Comparison of ENCODE assay signal across 1 cellular context in the genomic region with DNA sequence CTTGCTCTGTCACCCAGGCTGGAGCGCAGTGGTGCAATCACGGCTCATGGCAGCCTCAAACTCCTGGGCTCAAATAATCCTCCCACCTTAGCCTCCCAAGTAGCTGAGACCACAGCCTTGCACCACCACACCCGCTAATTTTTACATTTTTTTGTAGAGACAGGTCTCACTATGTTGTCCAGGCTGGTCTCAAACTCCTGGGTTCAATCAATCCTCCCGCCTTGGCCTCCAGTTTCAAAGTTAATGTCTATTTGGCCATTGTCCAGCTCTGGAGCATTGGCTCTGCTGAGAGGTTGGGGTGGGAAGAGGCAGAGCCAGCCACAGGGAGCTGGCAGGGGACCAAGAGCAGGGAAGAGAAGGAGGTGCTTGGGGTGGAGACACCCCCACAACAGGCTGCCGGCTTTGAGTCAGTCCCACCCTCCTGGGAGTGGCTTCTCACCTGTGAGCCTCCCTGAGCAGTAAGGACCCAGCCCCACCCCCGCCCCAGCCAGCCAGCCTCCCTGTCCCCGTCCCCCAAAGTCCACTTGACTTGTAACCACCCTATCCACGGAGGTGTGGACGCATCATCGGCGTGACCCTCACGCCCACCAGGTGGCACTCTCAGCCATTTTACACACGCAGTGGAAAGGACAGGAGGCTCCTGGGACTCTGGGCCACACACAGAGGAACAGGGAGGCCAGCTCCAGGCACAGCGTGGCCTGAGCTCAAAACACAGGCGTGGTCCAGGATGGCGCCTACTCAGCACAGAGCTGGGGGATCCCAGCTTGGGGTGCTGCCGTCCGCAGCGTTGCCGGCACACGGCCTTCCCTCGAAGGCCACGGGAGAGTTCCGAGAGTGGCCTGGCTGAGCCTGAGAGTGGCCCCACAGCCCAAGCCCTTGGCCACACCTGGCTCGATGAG.
TF ChIP-seq lines count a peak whose summit lies in the region.

No MANE protein-coding gene starts in this region.

TF ChIP-seq in K562, 482 proteins besides CTCF, POLR2A, EP300 and RAD21 (continues in another document):
- peak; percentile 18 for TF ChIP-seq ZFP36 (IDR thresholded peaks at IDR 0.05; ENCODE audit: low read depth, low read length, partially characterized antibody)
- peak in 1 of 2 experiments; percentile 43; a peak in 1 of 4 replicates for TF ChIP-seq MAZ (CRISPR knock-in tag; conservative IDR thresholded peaks at IDR 0.05 in 1 of 2, IDR thresholded peaks at IDR 0.05 in 1 of 2)
- no peak for TF ChIP-seq ZNF76 (CRISPR knock-in tag; IDR thresholded peaks at IDR 0.05; ENCODE audit: borderline replicate concordance)
- no peak for TF ChIP-seq ATF1 (CRISPR knock-in tag; IDR thresholded peaks at IDR 0.05)
- TF ChIP-seq ATF1 (tag; IDR thresholded peaks at IDR 0.05) = 0 out of 2 replicates have a peak, but pooled peaks have one; percentile 27
- TF ChIP-seq, protein P1, sequence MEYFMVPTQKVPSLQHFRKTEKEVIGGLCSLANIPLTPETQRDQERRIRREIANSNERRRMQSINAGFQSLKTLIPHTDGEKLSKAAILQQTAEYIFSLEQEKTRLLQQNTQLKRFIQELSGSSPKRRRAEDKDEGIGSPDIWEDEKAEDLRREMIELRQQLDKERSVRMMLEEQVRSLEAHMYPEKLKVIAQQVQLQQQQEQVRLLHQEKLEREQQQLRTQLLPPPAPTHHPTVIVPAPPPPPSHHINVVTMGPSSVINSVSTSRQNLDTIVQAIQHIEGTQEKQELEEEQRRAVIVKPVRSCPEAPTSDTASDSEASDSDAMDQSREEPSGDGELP (CRISPR knock-in tag; IDR thresholded peaks at IDR 0.05; ENCODE audit: borderline replicate concordance) = peak; percentile 31; the same call in 1 of the 2 replicates
- TF ChIP-seq, protein P2, sequence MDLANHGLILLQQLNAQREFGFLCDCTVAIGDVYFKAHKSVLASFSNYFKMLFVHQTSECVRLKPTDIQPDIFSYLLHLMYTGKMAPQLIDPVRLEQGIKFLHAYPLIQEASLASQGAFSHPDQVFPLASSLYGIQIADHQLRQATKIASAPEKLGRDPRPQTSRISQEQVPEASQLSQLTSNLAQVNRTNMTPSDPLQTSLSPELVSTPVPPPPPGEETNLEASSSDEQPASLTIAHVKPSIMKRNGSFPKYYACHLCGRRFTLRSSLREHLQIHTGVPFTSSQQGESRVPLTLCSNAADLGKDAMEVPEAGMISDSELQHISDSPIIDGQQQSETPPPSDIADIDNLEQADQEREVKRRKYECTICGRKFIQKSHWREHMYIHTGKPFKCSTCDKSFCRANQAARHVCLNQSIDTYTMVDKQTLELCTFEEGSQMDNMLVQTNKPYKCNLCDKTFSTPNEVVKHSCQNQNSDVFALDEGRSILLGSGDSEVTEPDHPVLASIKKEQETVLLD (IDR thresholded peaks at IDR 0.05) = 0 out of 2 replicates have a peak, but pooled peaks have one; percentile 37
- TF ChIP-seq TEAD1 (CRISPR knock-in tag; IDR thresholded peaks at IDR 0.05) = peak in 1 of 2 experiments; percentile 24; a peak in 1 of 4 replicates
- no peak for TF ChIP-seq SREBF2 (CRISPR knock-in tag; IDR thresholded peaks at IDR 0.05)
- TF ChIP-seq JUND (IDR thresholded peaks at IDR 0.05; ENCODE audit: borderline replicate concordance, low read depth, low read length) = peak; percentile 40; the same call in 1 of the 2 replicates
- no peak; the same call in 2 of the 3 replicates for TF ChIP-seq JUND (tag; IDR thresholded peaks at IDR 0.05; ENCODE audit: borderline replicate concordance, low read depth, low read length)
- TF ChIP-seq SMC3 (conservative IDR thresholded peaks at IDR 0.05; ENCODE audit: insufficient read depth, low read depth, low read length) = peak; percentile 90
- TF ChIP-seq IFI16 (CRISPR knock-in tag; IDR thresholded peaks at IDR 0.05) = no peak
- TF ChIP-seq, protein P3, sequence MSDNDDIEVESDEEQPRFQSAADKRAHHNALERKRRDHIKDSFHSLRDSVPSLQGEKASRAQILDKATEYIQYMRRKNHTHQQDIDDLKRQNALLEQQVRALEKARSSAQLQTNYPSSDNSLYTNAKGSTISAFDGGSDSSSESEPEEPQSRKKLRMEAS (CRISPR knock-in tag; IDR thresholded peaks at IDR 0.05) = peak; percentile 56; the same call in 1 of the 2 replicates
- no peak for TF ChIP-seq ZZZ3 (IDR thresholded peaks at IDR 0.05)
- peak; percentile 87 for TF ChIP-seq NFIC (IDR thresholded peaks at IDR 0.05)
- peak; percentile 65 for TF ChIP-seq ZNF121 (CRISPR knock-in tag; conservative IDR thresholded peaks at IDR 0.05)
- TF ChIP-seq RB1 (IDR thresholded peaks at IDR 0.05; ENCODE audit: low read depth) = peak; percentile 53; the same call in 1 of the 2 replicates
- no peak for TF ChIP-seq HDAC8 (tag; IDR thresholded peaks at IDR 0.05)
- TF ChIP-seq, protein P4, sequence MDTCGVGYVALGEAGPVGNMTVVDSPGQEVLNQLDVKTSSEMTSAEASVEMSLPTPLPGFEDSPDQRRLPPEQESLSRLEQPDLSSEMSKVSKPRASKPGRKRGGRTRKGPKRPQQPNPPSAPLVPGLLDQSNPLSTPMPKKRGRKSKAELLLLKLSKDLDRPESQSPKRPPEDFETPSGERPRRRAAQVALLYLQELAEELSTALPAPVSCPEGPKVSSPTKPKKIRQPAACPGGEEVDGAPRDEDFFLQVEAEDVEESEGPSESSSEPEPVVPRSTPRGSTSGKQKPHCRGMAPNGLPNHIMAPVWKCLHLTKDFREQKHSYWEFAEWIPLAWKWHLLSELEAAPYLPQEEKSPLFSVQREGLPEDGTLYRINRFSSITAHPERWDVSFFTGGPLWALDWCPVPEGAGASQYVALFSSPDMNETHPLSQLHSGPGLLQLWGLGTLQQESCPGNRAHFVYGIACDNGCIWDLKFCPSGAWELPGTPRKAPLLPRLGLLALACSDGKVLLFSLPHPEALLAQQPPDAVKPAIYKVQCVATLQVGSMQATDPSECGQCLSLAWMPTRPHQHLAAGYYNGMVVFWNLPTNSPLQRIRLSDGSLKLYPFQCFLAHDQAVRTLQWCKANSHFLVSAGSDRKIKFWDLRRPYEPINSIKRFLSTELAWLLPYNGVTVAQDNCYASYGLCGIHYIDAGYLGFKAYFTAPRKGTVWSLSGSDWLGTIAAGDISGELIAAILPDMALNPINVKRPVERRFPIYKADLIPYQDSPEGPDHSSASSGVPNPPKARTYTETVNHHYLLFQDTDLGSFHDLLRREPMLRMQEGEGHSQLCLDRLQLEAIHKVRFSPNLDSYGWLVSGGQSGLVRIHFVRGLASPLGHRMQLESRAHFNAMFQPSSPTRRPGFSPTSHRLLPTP (IDR thresholded peaks at IDR 0.05; ENCODE audit: borderline replicate concordance, extremely low read depth, insufficient read length) = no peak
- peak; percentile 63 for TF ChIP-seq L3MBTL2 (IDR thresholded peaks at IDR 0.05)
- no peak for TF ChIP-seq CBFB (CRISPR knock-in tag; IDR thresholded peaks at IDR 0.05)
- TF ChIP-seq DIDO1 (tag; IDR thresholded peaks at IDR 0.05; ENCODE audit: low read depth) = no peak
- TF ChIP-seq, protein P5, sequence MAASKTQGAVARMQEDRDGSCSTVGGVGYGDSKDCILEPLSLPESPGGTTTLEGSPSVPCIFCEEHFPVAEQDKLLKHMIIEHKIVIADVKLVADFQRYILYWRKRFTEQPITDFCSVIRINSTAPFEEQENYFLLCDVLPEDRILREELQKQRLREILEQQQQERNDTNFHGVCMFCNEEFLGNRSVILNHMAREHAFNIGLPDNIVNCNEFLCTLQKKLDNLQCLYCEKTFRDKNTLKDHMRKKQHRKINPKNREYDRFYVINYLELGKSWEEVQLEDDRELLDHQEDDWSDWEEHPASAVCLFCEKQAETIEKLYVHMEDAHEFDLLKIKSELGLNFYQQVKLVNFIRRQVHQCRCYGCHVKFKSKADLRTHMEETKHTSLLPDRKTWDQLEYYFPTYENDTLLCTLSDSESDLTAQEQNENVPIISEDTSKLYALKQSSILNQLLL (CRISPR knock-in tag; IDR thresholded peaks at IDR 0.05; ENCODE audit: borderline replicate concordance) = no peak
- TF ChIP-seq FOXA3 (CRISPR knock-in tag; conservative IDR thresholded peaks at IDR 0.05 in 1 of 2, IDR thresholded peaks at IDR 0.05 in 1 of 2) = peak in 1 of 2 experiments; percentile 44; a peak in 1 of 4 replicates
- peak; percentile 66; the same call in 1 of the 2 replicates for TF ChIP-seq ARID2 (IDR thresholded peaks at IDR 0.05)
- TF ChIP-seq MCM2 (IDR thresholded peaks at IDR 0.05; ENCODE audit: low read depth) = no peak
- 0 out of 2 replicates have a peak, but pooled peaks have one; percentile 28 for TF ChIP-seq ZNF766 (CRISPR knock-in tag; conservative IDR thresholded peaks at IDR 0.05)
- TF ChIP-seq, protein P6, sequence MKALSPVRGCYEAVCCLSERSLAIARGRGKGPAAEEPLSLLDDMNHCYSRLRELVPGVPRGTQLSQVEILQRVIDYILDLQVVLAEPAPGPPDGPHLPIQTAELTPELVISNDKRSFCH (CRISPR knock-in tag; IDR thresholded peaks at IDR 0.05) = no peak
- TF ChIP-seq, protein P6 (tag; IDR thresholded peaks at IDR 0.05) = 0 out of 2 replicates have a peak, but pooled peaks have one; percentile 34
- no peak for TF ChIP-seq ETV5 (CRISPR knock-in tag; IDR thresholded peaks at IDR 0.05; ENCODE audit: low read depth)
- TF ChIP-seq RCOR1 (IDR thresholded peaks at IDR 0.05; ENCODE audit: borderline replicate concordance in 1 of 2, low read depth in 2 of 2, low read length in 2 of 2) = 0 out of 4 replicates have a peak, but pooled peaks of 1 of the 2 experiments have one; percentile 6
- TF ChIP-seq, protein P7, sequence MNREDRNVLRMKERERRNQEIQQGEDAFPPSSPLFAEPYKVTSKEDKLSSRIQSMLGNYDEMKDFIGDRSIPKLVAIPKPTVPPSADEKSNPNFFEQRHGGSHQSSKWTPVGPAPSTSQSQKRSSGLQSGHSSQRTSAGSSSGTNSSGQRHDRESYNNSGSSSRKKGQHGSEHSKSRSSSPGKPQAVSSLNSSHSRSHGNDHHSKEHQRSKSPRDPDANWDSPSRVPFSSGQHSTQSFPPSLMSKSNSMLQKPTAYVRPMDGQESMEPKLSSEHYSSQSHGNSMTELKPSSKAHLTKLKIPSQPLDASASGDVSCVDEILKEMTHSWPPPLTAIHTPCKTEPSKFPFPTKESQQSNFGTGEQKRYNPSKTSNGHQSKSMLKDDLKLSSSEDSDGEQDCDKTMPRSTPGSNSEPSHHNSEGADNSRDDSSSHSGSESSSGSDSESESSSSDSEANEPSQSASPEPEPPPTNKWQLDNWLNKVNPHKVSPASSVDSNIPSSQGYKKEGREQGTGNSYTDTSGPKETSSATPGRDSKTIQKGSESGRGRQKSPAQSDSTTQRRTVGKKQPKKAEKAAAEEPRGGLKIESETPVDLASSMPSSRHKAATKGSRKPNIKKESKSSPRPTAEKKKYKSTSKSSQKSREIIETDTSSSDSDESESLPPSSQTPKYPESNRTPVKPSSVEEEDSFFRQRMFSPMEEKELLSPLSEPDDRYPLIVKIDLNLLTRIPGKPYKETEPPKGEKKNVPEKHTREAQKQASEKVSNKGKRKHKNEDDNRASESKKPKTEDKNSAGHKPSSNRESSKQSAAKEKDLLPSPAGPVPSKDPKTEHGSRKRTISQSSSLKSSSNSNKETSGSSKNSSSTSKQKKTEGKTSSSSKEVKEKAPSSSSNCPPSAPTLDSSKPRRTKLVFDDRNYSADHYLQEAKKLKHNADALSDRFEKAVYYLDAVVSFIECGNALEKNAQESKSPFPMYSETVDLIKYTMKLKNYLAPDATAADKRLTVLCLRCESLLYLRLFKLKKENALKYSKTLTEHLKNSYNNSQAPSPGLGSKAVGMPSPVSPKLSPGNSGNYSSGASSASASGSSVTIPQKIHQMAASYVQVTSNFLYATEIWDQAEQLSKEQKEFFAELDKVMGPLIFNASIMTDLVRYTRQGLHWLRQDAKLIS (CRISPR knock-in tag; IDR thresholded peaks at IDR 0.05) = no peak
- peak; percentile 58; the same call in 1 of the 2 replicates for TF ChIP-seq SAFB (IDR thresholded peaks at IDR 0.05; ENCODE audit: borderline replicate concordance, low read depth, low read length)
- peak; percentile 46; the same call in 1 of the 2 replicates for TF ChIP-seq POLR2G (IDR thresholded peaks at IDR 0.05; ENCODE audit: low read depth, low read length)
- peak; percentile 75 for TF ChIP-seq CREM (IDR thresholded peaks at IDR 0.05; ENCODE audit: low read depth)
- TF ChIP-seq, protein P8, sequence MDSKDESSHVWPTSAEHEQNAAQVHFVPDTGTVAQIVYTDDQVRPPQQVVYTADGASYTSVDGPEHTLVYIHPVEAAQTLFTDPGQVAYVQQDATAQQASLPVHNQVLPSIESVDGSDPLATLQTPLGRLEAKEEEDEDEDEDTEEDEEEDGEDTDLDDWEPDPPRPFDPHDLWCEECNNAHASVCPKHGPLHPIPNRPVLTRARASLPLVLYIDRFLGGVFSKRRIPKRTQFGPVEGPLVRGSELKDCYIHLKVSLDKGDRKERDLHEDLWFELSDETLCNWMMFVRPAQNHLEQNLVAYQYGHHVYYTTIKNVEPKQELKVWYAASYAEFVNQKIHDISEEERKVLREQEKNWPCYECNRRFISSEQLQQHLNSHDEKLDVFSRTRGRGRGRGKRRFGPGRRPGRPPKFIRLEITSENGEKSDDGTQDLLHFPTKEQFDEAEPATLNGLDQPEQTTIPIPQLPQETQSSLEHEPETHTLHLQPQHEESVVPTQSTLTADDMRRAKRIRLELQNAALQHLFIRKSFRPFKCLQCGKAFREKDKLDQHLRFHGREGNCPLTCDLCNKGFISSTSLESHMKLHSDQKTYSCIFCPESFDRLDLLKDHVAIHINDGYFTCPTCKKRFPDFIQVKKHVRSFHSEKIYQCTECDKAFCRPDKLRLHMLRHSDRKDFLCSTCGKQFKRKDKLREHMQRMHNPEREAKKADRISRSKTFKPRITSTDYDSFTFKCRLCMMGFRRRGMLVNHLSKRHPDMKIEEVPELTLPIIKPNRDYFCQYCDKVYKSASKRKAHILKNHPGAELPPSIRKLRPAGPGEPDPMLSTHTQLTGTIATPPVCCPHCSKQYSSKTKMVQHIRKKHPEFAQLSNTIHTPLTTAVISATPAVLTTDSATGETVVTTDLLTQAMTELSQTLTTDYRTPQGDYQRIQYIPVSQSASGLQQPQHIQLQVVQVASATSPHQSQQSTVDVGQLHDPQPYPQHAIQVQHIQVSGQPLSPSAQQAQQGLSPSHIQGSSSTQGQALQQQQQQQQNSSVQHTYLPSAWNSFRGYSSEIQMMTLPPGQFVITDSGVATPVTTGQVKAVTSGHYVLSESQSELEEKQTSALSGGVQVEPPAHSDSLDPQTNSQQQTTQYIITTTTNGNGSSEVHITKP (IDR thresholded peaks at IDR 0.05; ENCODE audit: partially characterized antibody) = peak; percentile 84
- TF ChIP-seq TEAD4 (IDR thresholded peaks at IDR 0.05; ENCODE audit: low read length) = no peak
- no peak for TF ChIP-seq TEAD4 (CRISPR knock-in tag; IDR thresholded peaks at IDR 0.05; ENCODE audit: borderline replicate concordance)
- peak; percentile 46; the same call in 1 of the 2 replicates for TF ChIP-seq ZNF263 (CRISPR knock-in tag; IDR thresholded peaks at IDR 0.05; ENCODE audit: borderline replicate concordance)
- TF ChIP-seq STAG1 (CRISPR knock-in tag; IDR thresholded peaks at IDR 0.05; ENCODE audit: borderline replicate concordance) = peak; percentile 49; the same call in 1 of the 2 replicates
- TF ChIP-seq, protein P9, sequence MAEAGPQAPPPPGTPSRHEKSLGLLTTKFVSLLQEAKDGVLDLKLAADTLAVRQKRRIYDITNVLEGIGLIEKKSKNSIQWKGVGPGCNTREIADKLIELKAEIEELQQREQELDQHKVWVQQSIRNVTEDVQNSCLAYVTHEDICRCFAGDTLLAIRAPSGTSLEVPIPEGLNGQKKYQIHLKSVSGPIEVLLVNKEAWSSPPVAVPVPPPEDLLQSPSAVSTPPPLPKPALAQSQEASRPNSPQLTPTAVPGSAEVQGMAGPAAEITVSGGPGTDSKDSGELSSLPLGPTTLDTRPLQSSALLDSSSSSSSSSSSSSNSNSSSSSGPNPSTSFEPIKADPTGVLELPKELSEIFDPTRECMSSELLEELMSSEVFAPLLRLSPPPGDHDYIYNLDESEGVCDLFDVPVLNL (CRISPR knock-in tag; IDR thresholded peaks at IDR 0.05; ENCODE audit: low read depth) = no peak
